8 cellular contexts compared by ENCODE assay signal in genomic region chr17:63827002-63827800, GRCh38. TPM values are rescaled to one million over a fixed set of nuclear protein-coding genes. Genes with fewer than 3 reads are reported as not detected.
DNase-seq lines count a peak whose midpoint lies in the region; ATAC-seq, FAIRE-seq and TF ChIP-seq lines count a peak whose summit lies in the region.

FTSJ3 (minus strand) TSS chr17:63827663; CDS start chr17:63826902, 761 bp downstream.
PSMC5 (plus strand) TSS chr17:63827431; CDS start chr17:63827491, 60 bp downstream.

- 0 to 1% (median 0%) methylated on average over 42 to 58 of the region's 58 CpGs for WGBS in adipose tissue, 3 donors
- 0% methylated on average over 57 to 58 of the region's 58 CpGs for WGBS in heart right ventricle, 2 donors
- WGBS in upper lobe of left lung, 2 donors, result 0 to 1% methylated on average over 37 to 58 of the region's 58 CpGs

- H3K4me3 ChIP-seq in heart right ventricle (peak within 1 kb of the TSS; percentile 69 to 98 (median 86)), upper lobe of left lung (peak within 1 kb of the TSS; percentile 67 to 90 (median 81))

- DNase-seq in GM12891 (ENCODE audit: insufficient read length, low spot score), result peak; percentile 91
- peak; percentile 97 for DNase-seq in NCI-H1436 (lab: John Stamatoyannopoulos, UW)
- DNase-seq in T follicular helper cell (ENCODE audit: low read depth), result peak; percentile 93
- DNase-seq in heart right ventricle, result peak; percentile 94 to 97
- peak; percentile 95 to 100 (median 97) for DNase-seq in posterior cingulate gyrus
- peak; percentile 96 to 97 for DNase-seq in upper lobe of left lung

- ATAC-seq in HG02840 (IDR thresholded peaks at IDR 0.05; ENCODE audit: low FRiP score, unreplicated experiment), result peak; percentile 81
- ATAC-seq in heart right ventricle, result peak; percentile 93 to 98 (median 96)
- ATAC-seq in upper lobe of left lung (ENCODE audit: low FRiP score in 2 of 2), result peak; percentile 97

- peaks cover 5 to 35% (median 29%) of the 10 kb centered on the region in 9 donors for H3K4me1 ChIP-seq in heart right ventricle
- peaks cover 24 to 36% (median 28%) of the 10 kb centered on the region in 4 donors for H3K4me1 ChIP-seq in upper lobe of left lung

- intact Hi-C loops in heart right ventricle (cut with DNase I), result loop anchor here in 6 of 10 donors (1.0 to 10.0 kb wide), 4 partner anchors 15 to 678 kb away; partner anchors contain the start of genes SMARCD2 (in 3 of the 6), CCDC47 (in 2 of the 6), DDX42 (in 2 of the 6) and CEP95 (in 1 of the 6)
- intact Hi-C loops in posterior cingulate gyrus (cut with DNase I), result loop anchor here (1.0 to 2.0 kb wide), 2 partner anchors 16 to 53 kb away; partner anchors contain the start of genes DDX42 and SMARCD2

- no peak within 1 kb of the TSS for H3K27ac ChIP-seq in adipose tissue (ENCODE audit: low read depth, low read length)
- peak within 1 kb of the TSS; percentile 84 to 98 (median 94) for H3K27ac ChIP-seq in heart right ventricle
- peak within 1 kb of the TSS; percentile 89 to 95 (median 94) for H3K27ac ChIP-seq in upper lobe of left lung

- TF ChIP-seq CTCF in heart right ventricle (IDR thresholded peaks at IDR 0.05), result peak in 7 of 9 donors; percentile 17 to 71 (median 59)
- peak; percentile 29 to 84 (median 72) for TF ChIP-seq CTCF in upper lobe of left lung (IDR thresholded peaks at IDR 0.05)

- no peaks in the 10 kb centered on the region for H3K27me3 ChIP-seq in heart right ventricle
- H3K27me3 ChIP-seq in upper lobe of left lung, result no peaks in the 10 kb centered on the region

- FAIRE-seq in GM12891 (lab: Jason Lieb, UNC), result peak; percentile 97

- peak; percentile 92 for TF ChIP-seq POLR2A in GM12891 (IDR thresholded peaks at IDR 0.05; ENCODE audit: low read depth, low read length)
- peak in 3 of 4 donors; percentile 39 to 92 (median 63) for TF ChIP-seq POLR2A in upper lobe of left lung (IDR thresholded peaks at IDR 0.05)

- TF ChIP-seq EP300 in upper lobe of left lung (IDR thresholded peaks at IDR 0.05), result peak in 1 of 4 donors; percentile 84

- H3K36me3 ChIP-seq in heart right ventricle (peaks cover 0 to 76% (median 65%) of the 10 kb centered on the region in 9 donors), upper lobe of left lung (peaks cover 39 to 71% (median 61%) of the 10 kb centered on the region in 4 donors)

- H3K9me3 ChIP-seq in heart right ventricle (no peaks in the 10 kb centered on the region), upper lobe of left lung (no peaks in the 10 kb centered on the region)

TF ChIP-seq in GM12891, 5 proteins besides CTCF, POLR2A, EP300 and RAD21:
- TF ChIP-seq POU2F2 (IDR thresholded peaks at IDR 0.05; ENCODE audit: low read depth, low read length) (0 out of 2 replicates have a peak, but pooled peaks have one; percentile 56), PAX5 (IDR thresholded peaks at IDR 0.05; ENCODE audit: insufficient read depth, low read length, severe bottlenecking) (no peak), TAF1 (IDR thresholded peaks at IDR 0.05; ENCODE audit: low read depth, low read length) (peak; percentile 87), POLR2AphosphoS5 (IDR thresholded peaks at IDR 0.05; ENCODE audit: low read depth, low read length) (peak; percentile 89), SPI1 (IDR thresholded peaks at IDR 0.05; ENCODE audit: low read depth, low read length) (peak; percentile 16; the same call in 1 of the 2 replicates)

RNA-seq across cellular contexts. Expression of gene FTSJ3, which starts in this region (rescaled TPM):
- polyA plus RNA-seq in GM12891 (2012; ENCODE audit: low read depth, missing spikeins), result 27.1 TPM
- 10 to 100 TPM; 14.5 to 21.9 (median 21.3) TPM for polyA plus RNA-seq in adipose tissue
- total RNA-seq in heart right ventricle, result 10 to 100 TPM; 17.5 to 43.0 (median 28.4) TPM
- 10 to 100 TPM; 14.0 to 29.9 TPM for polyA plus RNA-seq in heart right ventricle
- 10 to 100 TPM; 24.7 to 75.4 (median 41.8) TPM for total RNA-seq in upper lobe of left lung

RNA-seq across cellular contexts. Expression of gene PSMC5, which starts in this region (rescaled TPM):
- 125 TPM for polyA plus RNA-seq in GM12891 (2012; ENCODE audit: low read depth, missing spikeins)
- 100 to 1,000 TPM in 2 of 3 donors, 10 to 100 TPM in 1; 78.4 to 204 (median 141) TPM for polyA plus RNA-seq in adipose tissue
- 100 to 1,000 TPM in 9 of 10 donors, 10 to 100 TPM in 1; 92.9 to 153 (median 119) TPM for total RNA-seq in heart right ventricle
- 100 to 1,000 TPM; 161 to 228 TPM for polyA plus RNA-seq in heart right ventricle
- total RNA-seq in upper lobe of left lung, result 100 to 1,000 TPM in 1 of 6 donors, 10 to 100 TPM in 5; 55.2 to 118 (median 88.1) TPM
